8 cellular contexts compared by ENCODE assay signal in the genomic region with DNA sequence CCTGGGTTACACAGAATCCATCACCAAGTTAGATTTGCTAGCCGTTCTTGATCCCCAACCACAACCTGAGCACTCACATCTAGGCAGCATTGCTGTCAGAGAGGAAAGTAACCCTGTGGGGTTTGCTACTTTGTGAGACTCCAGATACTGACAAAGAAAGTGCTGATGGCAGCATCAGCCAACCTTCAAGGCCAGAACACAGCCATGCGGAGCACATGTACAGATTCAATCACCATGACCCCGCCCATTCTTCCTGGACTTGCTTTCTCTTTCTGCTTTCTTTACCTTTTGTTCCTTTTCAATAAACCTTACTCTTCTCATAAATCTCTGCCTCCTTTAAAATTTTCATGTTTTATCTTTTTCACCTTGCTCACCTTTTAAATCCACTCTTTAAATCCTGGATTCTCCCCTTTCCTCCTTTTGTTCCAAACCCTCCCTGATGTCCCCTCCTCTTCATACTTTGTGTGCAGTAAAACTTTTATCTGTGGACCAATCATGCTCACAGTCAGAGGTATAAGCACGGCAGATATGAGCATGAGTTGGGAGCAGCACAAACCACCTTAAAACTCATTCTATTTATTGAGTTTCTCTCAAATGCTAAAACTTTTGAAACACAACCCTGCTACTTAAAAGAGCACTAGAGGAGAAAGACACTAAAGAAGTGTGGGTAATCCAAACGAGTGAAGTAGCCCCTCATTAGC. TPM values are rescaled to one million over a fixed set of nuclear protein-coding genes. Genes with fewer than 3 reads are reported as not detected.
DNase-seq lines count a peak whose midpoint lies in the region; ATAC-seq and TF ChIP-seq lines count a peak whose summit lies in the region.

No MANE protein-coding gene starts in this region.

- H2AFZ ChIP-seq in hepatocyte, result no peak overlapping the region

- 72% methylated on average over 5 of the region's 5 CpGs for whole genome bisulfite sequencing in hepatocyte (ENCODE audit: low lambda C conversion rate, missing lambda C conversion rate)

- DNase-seq in activated CD8-positive, alpha-beta T cell treated with anti-CD3 and anti-CD28 coated beads, Interleukin-2, amount 10 ng/mL, durations not matched to agents 7 days and 5 days, result peak; percentile 41
- peak; percentile 47 for DNase-seq in hepatocyte (ENCODE audit: low spot score)
- no peak for DNase-seq in stimulated activated effector memory CD8-positive, alpha-beta T cell treated with anti-CD3 and anti-CD28 coated beads, Interleukin-12 subunit alpha, Interleukin-12 subunit beta, amount 100 ng/mL, for 72 hours (ENCODE audit: low spot score in 2 of 2)
- DNase-seq in NCI-H345 (lab: John Stamatoyannopoulos, UW), result no peak
- DNase-seq in CD14-positive monocyte (ENCODE audit: low spot score), result no peak
- no peak for DNase-seq in NCI-H1930 (lab: John Stamatoyannopoulos, UW)
- no peak for DNase-seq in NOMO-1 treated with dmso at 0.1 percent for 144 hours (lab: John Stamatoyannopoulos, UW; ENCODE audit: unreplicated experiment)

- H3K27me3 Mint-ChIP-seq in activated CD8-positive, alpha-beta T cell treated with anti-CD3 and anti-CD28 coated beads, Interleukin-2, amount 10 ng/mL, durations not matched to agents 7 days and 5 days (ENCODE audit: low read depth), result no peaks in the 10 kb centered on the region
- H3K27me3 Mint-ChIP-seq in CD14-positive monocyte (ENCODE audit: low read depth in 3 of 3), result peaks cover 0 to 1% (median 0%) of the 10 kb centered on the region in 3 donors

- H3K4me3 ChIP-seq in HEK293 (ENCODE audit: low read depth, low read length) (no peak overlapping the region), hepatocyte (no peak overlapping the region)

- CTCF ChIA-PET in HEK293 (lab: Yijun Ruan, JAX), result interaction anchor here (0.8 to 4.7 kb wide), 2 partner anchors 13 kb away, joined by 4 to 21 read pairs; no protein-coding TSS in a partner anchor
- CTCF ChIA-PET in activated CD8-positive, alpha-beta T cell treated with anti-CD3 and anti-CD28 coated beads, Interleukin-2, amount 10 ng/mL, durations not matched to agents 7 days and 5 days (lab: Charles Lee), result interaction anchor here (1.1 to 4.1 kb wide), 3 partner anchors 78 to 119 kb away, joined by 3 to 24 read pairs (median 4); a partner anchor contains a TSS

- H3K4me1 ChIP-seq in HEK293 (ENCODE audit: control insufficient read depth, insufficient read depth, low read length), result 0 out of 2 replicates have a peak, but pooled peaks cover 2% of the 10 kb centered on the region
- H3K4me1 ChIP-seq in hepatocyte (ENCODE audit: insufficient read depth), result peaks cover 33% of the 10 kb centered on the region

- H3K4me3 Mint-ChIP-seq in activated CD8-positive, alpha-beta T cell treated with anti-CD3 and anti-CD28 coated beads, Interleukin-2, amount 10 ng/mL, durations not matched to agents 7 days and 5 days, result peak overlapping the region; percentile 20
- peak overlapping the region; percentile 48 for H3K4me3 Mint-ChIP-seq in stimulated activated effector memory CD8-positive, alpha-beta T cell treated with anti-CD3 and anti-CD28 coated beads, Interleukin-12 subunit alpha, Interleukin-12 subunit beta, amount 100 ng/mL, for 72 hours
- no peak overlapping the region for H3K4me3 Mint-ChIP-seq in CD14-positive monocyte

- no peak for ATAC-seq in activated CD8-positive, alpha-beta T cell treated with anti-CD3 and anti-CD28 coated beads, Interleukin-2, amount 10 ng/mL, durations not matched to agents 7 days and 5 days
- ATAC-seq in stimulated activated effector memory CD8-positive, alpha-beta T cell treated with anti-CD3 and anti-CD28 coated beads, Interleukin-12 subunit alpha, Interleukin-12 subunit beta, amount 100 ng/mL, for 72 hours, result peak; percentile 33

- peaks cover 50% of the 10 kb centered on the region for H3K4me1 Mint-ChIP-seq in activated CD8-positive, alpha-beta T cell treated with anti-CD3 and anti-CD28 coated beads, Interleukin-2, amount 10 ng/mL, durations not matched to agents 7 days and 5 days (ENCODE audit: low read depth)
- peaks cover 47% of the 10 kb centered on the region for H3K4me1 Mint-ChIP-seq in stimulated activated effector memory CD8-positive, alpha-beta T cell treated with anti-CD3 and anti-CD28 coated beads, Interleukin-12 subunit alpha, Interleukin-12 subunit beta, amount 100 ng/mL, for 72 hours
- H3K4me1 Mint-ChIP-seq in CD14-positive monocyte, result no peaks in the 10 kb centered on the region

- no peaks in the 10 kb centered on the region for H3K9me3 ChIP-seq in HEK293 (ENCODE audit: control insufficient read depth, insufficient read depth, low read depth, low read length)
- no peaks in the 10 kb centered on the region for H3K9me3 ChIP-seq in hepatocyte (ENCODE audit: low read depth)

- no peaks in the 10 kb centered on the region for H3K9me3 Mint-ChIP-seq in activated CD8-positive, alpha-beta T cell treated with anti-CD3 and anti-CD28 coated beads, Interleukin-2, amount 10 ng/mL, durations not matched to agents 7 days and 5 days (ENCODE audit: insufficient read depth)
- no peaks in the 10 kb centered on the region for H3K9me3 Mint-ChIP-seq in stimulated activated effector memory CD8-positive, alpha-beta T cell treated with anti-CD3 and anti-CD28 coated beads, Interleukin-12 subunit alpha, Interleukin-12 subunit beta, amount 100 ng/mL, for 72 hours
- peaks cover 0 to 2% (median 0%) of the 10 kb centered on the region in 7 donors for H3K9me3 Mint-ChIP-seq in CD14-positive monocyte

- H4K20me1 ChIP-seq in hepatocyte (ENCODE audit: insufficient read depth, poor library complexity, severe bottlenecking), result no peaks in the 10 kb centered on the region

- no peaks in the 10 kb centered on the region for H3K79me2 ChIP-seq in hepatocyte

- H3K4me2 ChIP-seq in hepatocyte, result peak overlapping the region; percentile 27

- H3K36me3 ChIP-seq in HEK293 (ENCODE audit: control insufficient read depth in 2 of 2, insufficient read depth in 1 of 2, low read length in 2 of 2), result peaks cover 9 to 11% of the 10 kb centered on the region in 2 experiments; a peak in 2 of 3 replicates
- no peaks in the 10 kb centered on the region for H3K36me3 ChIP-seq in hepatocyte (replicated peaks; ENCODE audit: insufficient read depth, low read depth)

- peak overlapping the region; percentile 82 for H3K27ac Mint-ChIP-seq in activated CD8-positive, alpha-beta T cell treated with anti-CD3 and anti-CD28 coated beads, Interleukin-2, amount 10 ng/mL, durations not matched to agents 7 days and 5 days
- H3K27ac Mint-ChIP-seq in stimulated activated effector memory CD8-positive, alpha-beta T cell treated with anti-CD3 and anti-CD28 coated beads, Interleukin-12 subunit alpha, Interleukin-12 subunit beta, amount 100 ng/mL, for 72 hours, result peak overlapping the region; percentile 92
- peak overlapping the region in 3 of 7 donors; percentile 41 to 61 (median 42) for H3K27ac Mint-ChIP-seq in CD14-positive monocyte

- intact Hi-C loops in CD14-positive monocyte (cut with micrococcal nuclease), result no loop called here

- TF ChIP-seq CTCF in HEK293 (tag by site-specific recombination; IDR thresholded peaks at IDR 0.05) (no peak), hepatocyte (IDR thresholded peaks at IDR 0.05; ENCODE audit: poor library complexity) (no peak), CD14-positive monocyte (IDR thresholded peaks at IDR 0.05) (no peak)

- no peak overlapping the region for H3K27ac ChIP-seq in HEK293 (ENCODE audit: extremely low read depth, low read depth, low read length)
- H3K27ac ChIP-seq in hepatocyte, result peak overlapping the region; percentile 89

- no peaks in the 10 kb centered on the region for H3K27me3 ChIP-seq in hepatocyte

- H3K9me2 ChIP-seq in hepatocyte (replicated peaks; ENCODE audit: insufficient read depth), result no peaks in the 10 kb centered on the region

- POLR2A ChIA-PET in HEK293 (lab: Yijun Ruan, JAX), result no interaction called here
- POLR2A ChIA-PET in activated CD8-positive, alpha-beta T cell treated with anti-CD3 and anti-CD28 coated beads, Interleukin-2, amount 10 ng/mL, durations not matched to agents 7 days and 5 days (lab: Charles Lee), result no interaction called here

- H3K36me3 Mint-ChIP-seq in activated CD8-positive, alpha-beta T cell treated with anti-CD3 and anti-CD28 coated beads, Interleukin-2, amount 10 ng/mL, durations not matched to agents 7 days and 5 days (ENCODE audit: low read depth), result peaks cover 8% of the 10 kb centered on the region
- peaks cover 77% of the 10 kb centered on the region for H3K36me3 Mint-ChIP-seq in stimulated activated effector memory CD8-positive, alpha-beta T cell treated with anti-CD3 and anti-CD28 coated beads, Interleukin-12 subunit alpha, Interleukin-12 subunit beta, amount 100 ng/mL, for 72 hours
- peaks cover 3 to 4% of the 10 kb centered on the region in 2 donors for H3K36me3 Mint-ChIP-seq in CD14-positive monocyte

TF ChIP-seq in HEK293, 187 proteins besides CTCF, POLR2A, EP300 and RAD21 (continues in another document):
- TF ChIP-seq ZNF600 (tag by site-specific recombination; IDR thresholded peaks at IDR 0.05) (peak; percentile 52; the same call in 1 of the 2 replicates), IKZF3 (tag by site-specific recombination; IDR thresholded peaks at IDR 0.05) (0 out of 2 replicates have a peak, but pooled peaks have one; percentile 27)
- TF ChIP-seq, protein P1, sequence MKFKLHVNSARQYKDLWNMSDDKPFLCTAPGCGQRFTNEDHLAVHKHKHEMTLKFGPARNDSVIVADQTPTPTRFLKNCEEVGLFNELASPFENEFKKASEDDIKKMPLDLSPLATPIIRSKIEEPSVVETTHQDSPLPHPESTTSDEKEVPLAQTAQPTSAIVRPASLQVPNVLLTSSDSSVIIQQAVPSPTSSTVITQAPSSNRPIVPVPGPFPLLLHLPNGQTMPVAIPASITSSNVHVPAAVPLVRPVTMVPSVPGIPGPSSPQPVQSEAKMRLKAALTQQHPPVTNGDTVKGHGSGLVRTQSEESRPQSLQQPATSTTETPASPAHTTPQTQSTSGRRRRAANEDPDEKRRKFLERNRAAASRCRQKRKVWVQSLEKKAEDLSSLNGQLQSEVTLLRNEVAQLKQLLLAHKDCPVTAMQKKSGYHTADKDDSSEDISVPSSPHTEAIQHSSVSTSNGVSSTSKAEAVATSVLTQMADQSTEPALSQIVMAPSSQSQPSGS (tag by site-specific recombination; IDR thresholded peaks at IDR 0.05; ENCODE audit: low read depth), result no peak

RNA-seq across cellular contexts. Expression of a gene that starts 21.9 kb away (rescaled TPM):
- total RNA-seq in activated CD8-positive, alpha-beta T cell treated with anti-CD3 and anti-CD28 coated beads, Interleukin-2, amount 10 ng/mL, durations not matched to agents 7 days and 5 days, result 10 to 100 TPM; 38.7 to 40.6 TPM
- total RNA-seq in hepatocyte, result 38.8 and 43.3 TPM in 2 replicates
- polyA plus RNA-seq in hepatocyte (53.3 and 69.0 TPM in 2 replicates), CD14-positive monocyte (10 to 100 TPM; 38.7 to 44.4 TPM)

Comparison
In these comparisons a context has a peak if more than half of its experiments do, and no peak if none do; other contexts are left out.
1. DNase-seq: peak in activated CD8-positive, alpha-beta T cell treated with anti-CD3 and anti-CD28 coated beads, Interleukin-2, amount 10 ng/mL, durations not matched to agents 7 days and 5 days (single experiment) and hepatocyte (single experiment); none in stimulated activated effector memory CD8-positive, alpha-beta T cell treated with anti-CD3 and anti-CD28 coated beads, Interleukin-12 subunit alpha, Interleukin-12 subunit beta, amount 100 ng/mL, for 72 hours (0 of 2), NCI-H345 (single experiment), CD14-positive monocyte (single experiment), NCI-H1930 (0 of 2) and NOMO-1 treated with dmso at 0.1 percent for 144 hours (single experiment).
2. H3K4me3 Mint-ChIP-seq: peak in activated CD8-positive, alpha-beta T cell treated with anti-CD3 and anti-CD28 coated beads, Interleukin-2, amount 10 ng/mL, durations not matched to agents 7 days and 5 days (single experiment) and stimulated activated effector memory CD8-positive, alpha-beta T cell treated with anti-CD3 and anti-CD28 coated beads, Interleukin-12 subunit alpha, Interleukin-12 subunit beta, amount 100 ng/mL, for 72 hours (single experiment); none in CD14-positive monocyte (0 of 2).